ENCODE assay signal across 1 cellular context in the genomic region with DNA sequence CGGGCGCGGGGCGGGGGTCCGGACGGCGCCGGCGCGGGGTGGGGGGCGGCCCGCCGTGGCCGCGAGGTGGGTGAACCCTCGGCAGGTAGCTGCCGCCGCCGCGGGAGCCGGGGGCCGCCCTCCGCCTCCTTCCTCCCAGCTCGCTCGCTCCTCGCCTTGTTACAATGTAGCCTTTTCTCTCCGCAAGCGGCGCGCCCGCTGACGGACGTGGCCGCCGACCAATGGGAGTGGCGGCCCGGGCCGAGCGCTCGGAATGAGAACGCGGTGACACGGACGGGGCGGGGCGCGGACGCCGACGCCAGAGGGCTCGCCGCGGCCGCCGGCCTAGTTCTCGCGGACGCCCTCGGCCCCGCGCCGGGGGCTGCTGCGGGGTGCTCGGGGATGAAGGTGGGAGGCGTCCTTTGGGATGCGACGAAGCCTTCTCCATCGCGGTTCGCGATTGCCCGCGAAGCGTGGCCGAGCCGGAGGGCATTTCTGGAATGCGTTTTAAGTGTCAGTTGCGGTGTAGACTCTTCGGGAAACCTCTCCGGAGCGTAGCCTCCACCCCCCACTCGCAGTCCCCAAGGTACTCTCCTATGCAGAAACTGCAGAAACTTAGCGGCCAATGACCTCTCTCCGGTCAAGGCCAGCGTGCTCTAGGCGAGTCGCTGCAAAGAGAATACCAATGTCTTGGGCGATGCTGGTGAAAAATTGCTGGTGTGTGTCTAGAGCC.
TF ChIP-seq lines count a peak whose summit lies in the region.

No MANE protein-coding gene starts in this region.

TF ChIP-seq in K562, 482 proteins besides CTCF, POLR2A, EP300 and RAD21 (continued from another document and continues in another):
- no peak for TF ChIP-seq ATF4 (CRISPR knock-in tag; IDR thresholded peaks at IDR 0.05)
- no peak for TF ChIP-seq LARP7 (IDR thresholded peaks at IDR 0.05)
- no peak for TF ChIP-seq BRF1 (IDR thresholded peaks at IDR 0.05; ENCODE audit: borderline replicate concordance, extremely low read depth, insufficient read length)
- TF ChIP-seq ZKSCAN1 (IDR thresholded peaks at IDR 0.05; ENCODE audit: low read depth, low read length): no peak
- no peak for TF ChIP-seq HOXB6 (CRISPR knock-in tag; IDR thresholded peaks at IDR 0.05; ENCODE audit: borderline replicate concordance)
- TF ChIP-seq, protein P1, sequence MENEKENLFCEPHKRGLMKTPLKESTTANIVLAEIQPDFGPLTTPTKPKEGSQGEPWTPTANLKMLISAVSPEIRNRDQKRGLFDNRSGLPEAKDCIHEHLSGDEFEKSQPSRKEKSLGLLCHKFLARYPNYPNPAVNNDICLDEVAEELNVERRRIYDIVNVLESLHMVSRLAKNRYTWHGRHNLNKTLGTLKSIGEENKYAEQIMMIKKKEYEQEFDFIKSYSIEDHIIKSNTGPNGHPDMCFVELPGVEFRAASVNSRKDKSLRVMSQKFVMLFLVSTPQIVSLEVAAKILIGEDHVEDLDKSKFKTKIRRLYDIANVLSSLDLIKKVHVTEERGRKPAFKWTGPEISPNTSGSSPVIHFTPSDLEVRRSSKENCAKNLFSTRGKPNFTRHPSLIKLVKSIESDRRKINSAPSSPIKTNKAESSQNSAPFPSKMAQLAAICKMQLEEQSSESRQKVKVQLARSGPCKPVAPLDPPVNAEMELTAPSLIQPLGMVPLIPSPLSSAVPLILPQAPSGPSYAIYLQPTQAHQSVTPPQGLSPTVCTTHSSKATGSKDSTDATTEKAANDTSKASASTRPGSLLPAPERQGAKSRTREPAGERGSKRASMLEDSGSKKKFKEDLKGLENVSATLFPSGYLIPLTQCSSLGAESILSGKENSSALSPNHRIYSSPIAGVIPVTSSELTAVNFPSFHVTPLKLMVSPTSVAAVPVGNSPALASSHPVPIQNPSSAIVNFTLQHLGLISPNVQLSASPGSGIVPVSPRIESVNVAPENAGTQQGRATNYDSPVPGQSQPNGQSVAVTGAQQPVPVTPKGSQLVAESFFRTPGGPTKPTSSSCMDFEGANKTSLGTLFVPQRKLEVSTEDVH (IDR thresholded peaks at IDR 0.05; ENCODE audit: low read depth, partially characterized antibody): no peak
- 0 out of 2 replicates have a peak, but pooled peaks have one; percentile 3 for TF ChIP-seq STAG1 (CRISPR knock-in tag; IDR thresholded peaks at IDR 0.05; ENCODE audit: borderline replicate concordance)
- TF ChIP-seq, protein P2, sequence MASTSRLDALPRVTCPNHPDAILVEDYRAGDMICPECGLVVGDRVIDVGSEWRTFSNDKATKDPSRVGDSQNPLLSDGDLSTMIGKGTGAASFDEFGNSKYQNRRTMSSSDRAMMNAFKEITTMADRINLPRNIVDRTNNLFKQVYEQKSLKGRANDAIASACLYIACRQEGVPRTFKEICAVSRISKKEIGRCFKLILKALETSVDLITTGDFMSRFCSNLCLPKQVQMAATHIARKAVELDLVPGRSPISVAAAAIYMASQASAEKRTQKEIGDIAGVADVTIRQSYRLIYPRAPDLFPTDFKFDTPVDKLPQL (IDR thresholded peaks at IDR 0.05; ENCODE audit: extremely low read depth, insufficient read length): no peak
- TF ChIP-seq BMI1 (IDR thresholded peaks at IDR 0.05; ENCODE audit: low read length): no peak
- TF ChIP-seq ZNF780A (CRISPR knock-in tag; IDR thresholded peaks at IDR 0.05): no peak
- TF ChIP-seq GTF2E2 (tag; IDR thresholded peaks at IDR 0.05): no peak
- TF ChIP-seq, protein P3, sequence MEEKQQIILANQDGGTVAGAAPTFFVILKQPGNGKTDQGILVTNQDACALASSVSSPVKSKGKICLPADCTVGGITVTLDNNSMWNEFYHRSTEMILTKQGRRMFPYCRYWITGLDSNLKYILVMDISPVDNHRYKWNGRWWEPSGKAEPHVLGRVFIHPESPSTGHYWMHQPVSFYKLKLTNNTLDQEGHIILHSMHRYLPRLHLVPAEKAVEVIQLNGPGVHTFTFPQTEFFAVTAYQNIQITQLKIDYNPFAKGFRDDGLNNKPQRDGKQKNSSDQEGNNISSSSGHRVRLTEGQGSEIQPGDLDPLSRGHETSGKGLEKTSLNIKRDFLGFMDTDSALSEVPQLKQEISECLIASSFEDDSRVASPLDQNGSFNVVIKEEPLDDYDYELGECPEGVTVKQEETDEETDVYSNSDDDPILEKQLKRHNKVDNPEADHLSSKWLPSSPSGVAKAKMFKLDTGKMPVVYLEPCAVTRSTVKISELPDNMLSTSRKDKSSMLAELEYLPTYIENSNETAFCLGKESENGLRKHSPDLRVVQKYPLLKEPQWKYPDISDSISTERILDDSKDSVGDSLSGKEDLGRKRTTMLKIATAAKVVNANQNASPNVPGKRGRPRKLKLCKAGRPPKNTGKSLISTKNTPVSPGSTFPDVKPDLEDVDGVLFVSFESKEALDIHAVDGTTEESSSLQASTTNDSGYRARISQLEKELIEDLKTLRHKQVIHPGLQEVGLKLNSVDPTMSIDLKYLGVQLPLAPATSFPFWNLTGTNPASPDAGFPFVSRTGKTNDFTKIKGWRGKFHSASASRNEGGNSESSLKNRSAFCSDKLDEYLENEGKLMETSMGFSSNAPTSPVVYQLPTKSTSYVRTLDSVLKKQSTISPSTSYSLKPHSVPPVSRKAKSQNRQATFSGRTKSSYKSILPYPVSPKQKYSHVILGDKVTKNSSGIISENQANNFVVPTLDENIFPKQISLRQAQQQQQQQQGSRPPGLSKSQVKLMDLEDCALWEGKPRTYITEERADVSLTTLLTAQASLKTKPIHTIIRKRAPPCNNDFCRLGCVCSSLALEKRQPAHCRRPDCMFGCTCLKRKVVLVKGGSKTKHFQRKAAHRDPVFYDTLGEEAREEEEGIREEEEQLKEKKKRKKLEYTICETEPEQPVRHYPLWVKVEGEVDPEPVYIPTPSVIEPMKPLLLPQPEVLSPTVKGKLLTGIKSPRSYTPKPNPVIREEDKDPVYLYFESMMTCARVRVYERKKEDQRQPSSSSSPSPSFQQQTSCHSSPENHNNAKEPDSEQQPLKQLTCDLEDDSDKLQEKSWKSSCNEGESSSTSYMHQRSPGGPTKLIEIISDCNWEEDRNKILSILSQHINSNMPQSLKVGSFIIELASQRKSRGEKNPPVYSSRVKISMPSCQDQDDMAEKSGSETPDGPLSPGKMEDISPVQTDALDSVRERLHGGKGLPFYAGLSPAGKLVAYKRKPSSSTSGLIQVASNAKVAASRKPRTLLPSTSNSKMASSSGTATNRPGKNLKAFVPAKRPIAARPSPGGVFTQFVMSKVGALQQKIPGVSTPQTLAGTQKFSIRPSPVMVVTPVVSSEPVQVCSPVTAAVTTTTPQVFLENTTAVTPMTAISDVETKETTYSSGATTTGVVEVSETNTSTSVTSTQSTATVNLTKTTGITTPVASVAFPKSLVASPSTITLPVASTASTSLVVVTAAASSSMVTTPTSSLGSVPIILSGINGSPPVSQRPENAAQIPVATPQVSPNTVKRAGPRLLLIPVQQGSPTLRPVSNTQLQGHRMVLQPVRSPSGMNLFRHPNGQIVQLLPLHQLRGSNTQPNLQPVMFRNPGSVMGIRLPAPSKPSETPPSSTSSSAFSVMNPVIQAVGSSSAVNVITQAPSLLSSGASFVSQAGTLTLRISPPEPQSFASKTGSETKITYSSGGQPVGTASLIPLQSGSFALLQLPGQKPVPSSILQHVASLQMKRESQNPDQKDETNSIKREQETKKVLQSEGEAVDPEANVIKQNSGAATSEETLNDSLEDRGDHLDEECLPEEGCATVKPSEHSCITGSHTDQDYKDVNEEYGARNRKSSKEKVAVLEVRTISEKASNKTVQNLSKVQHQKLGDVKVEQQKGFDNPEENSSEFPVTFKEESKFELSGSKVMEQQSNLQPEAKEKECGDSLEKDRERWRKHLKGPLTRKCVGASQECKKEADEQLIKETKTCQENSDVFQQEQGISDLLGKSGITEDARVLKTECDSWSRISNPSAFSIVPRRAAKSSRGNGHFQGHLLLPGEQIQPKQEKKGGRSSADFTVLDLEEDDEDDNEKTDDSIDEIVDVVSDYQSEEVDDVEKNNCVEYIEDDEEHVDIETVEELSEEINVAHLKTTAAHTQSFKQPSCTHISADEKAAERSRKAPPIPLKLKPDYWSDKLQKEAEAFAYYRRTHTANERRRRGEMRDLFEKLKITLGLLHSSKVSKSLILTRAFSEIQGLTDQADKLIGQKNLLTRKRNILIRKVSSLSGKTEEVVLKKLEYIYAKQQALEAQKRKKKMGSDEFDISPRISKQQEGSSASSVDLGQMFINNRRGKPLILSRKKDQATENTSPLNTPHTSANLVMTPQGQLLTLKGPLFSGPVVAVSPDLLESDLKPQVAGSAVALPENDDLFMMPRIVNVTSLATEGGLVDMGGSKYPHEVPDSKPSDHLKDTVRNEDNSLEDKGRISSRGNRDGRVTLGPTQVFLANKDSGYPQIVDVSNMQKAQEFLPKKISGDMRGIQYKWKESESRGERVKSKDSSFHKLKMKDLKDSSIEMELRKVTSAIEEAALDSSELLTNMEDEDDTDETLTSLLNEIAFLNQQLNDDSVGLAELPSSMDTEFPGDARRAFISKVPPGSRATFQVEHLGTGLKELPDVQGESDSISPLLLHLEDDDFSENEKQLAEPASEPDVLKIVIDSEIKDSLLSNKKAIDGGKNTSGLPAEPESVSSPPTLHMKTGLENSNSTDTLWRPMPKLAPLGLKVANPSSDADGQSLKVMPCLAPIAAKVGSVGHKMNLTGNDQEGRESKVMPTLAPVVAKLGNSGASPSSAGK (IDR thresholded peaks at IDR 0.05): peak; percentile 39; the same call in 1 of the 2 replicates
- no peak for TF ChIP-seq RBM17 (IDR thresholded peaks at IDR 0.05; ENCODE audit: borderline replicate concordance, low read depth, low read length)
- no peak for TF ChIP-seq FOXA1 (IDR thresholded peaks at IDR 0.05; ENCODE audit: borderline replicate concordance)
- no peak for TF ChIP-seq ZNF609 (CRISPR knock-in tag; IDR thresholded peaks at IDR 0.05; ENCODE audit: borderline replicate concordance)
- peak; percentile 14; the same call in 1 of the 2 replicates for TF ChIP-seq GABPA (tag; conservative IDR thresholded peaks at IDR 0.05; ENCODE audit: low read depth)
- TF ChIP-seq, protein P4, sequence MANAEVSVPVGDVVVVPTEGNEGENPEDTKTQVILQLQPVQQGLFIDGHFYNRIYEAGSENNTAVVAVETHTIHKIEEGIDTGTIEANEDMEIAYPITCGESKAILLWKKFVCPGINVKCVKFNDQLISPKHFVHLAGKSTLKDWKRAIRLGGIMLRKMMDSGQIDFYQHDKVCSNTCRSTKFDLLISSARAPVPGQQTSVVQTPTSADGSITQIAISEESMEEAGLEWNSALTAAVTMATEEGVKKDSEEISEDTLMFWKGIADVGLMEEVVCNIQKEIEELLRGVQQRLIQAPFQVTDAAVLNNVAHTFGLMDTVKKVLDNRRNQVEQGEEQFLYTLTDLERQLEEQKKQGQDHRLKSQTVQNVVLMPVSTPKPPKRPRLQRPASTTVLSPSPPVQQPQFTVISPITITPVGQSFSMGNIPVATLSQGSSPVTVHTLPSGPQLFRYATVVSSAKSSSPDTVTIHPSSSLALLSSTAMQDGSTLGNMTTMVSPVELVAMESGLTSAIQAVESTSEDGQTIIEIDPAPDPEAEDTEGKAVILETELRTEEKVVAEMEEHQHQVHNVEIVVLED (CRISPR knock-in tag; IDR thresholded peaks at IDR 0.05): peak; percentile 90
- TF ChIP-seq SRSF3 (IDR thresholded peaks at IDR 0.05; ENCODE audit: insufficient read depth, low read length): no peak
- TF ChIP-seq BACH1 (tag; IDR thresholded peaks at IDR 0.05): no peak
- TF ChIP-seq ZBTB7A (IDR thresholded peaks at IDR 0.05; ENCODE audit: borderline replicate concordance, control insufficient read depth, low read depth, low read length): no peak
- peak; percentile 72; the same call in 1 of the 2 replicates for TF ChIP-seq ERF (CRISPR knock-in tag; IDR thresholded peaks at IDR 0.05)
- no peak for TF ChIP-seq NR2C1 (IDR thresholded peaks at IDR 0.05)
- no peak for TF ChIP-seq NR2C1 (tag; IDR thresholded peaks at IDR 0.05)
- TF ChIP-seq XRCC4 (IDR thresholded peaks at IDR 0.05; ENCODE audit: extremely low read depth, insufficient read depth, insufficient read length): no peak
- no peak for TF ChIP-seq IFI16 (CRISPR knock-in tag; IDR thresholded peaks at IDR 0.05)
- peak in 1 of 2 experiments; percentile 87; a peak in 2 of 4 replicates for TF ChIP-seq TEAD1 (CRISPR knock-in tag; IDR thresholded peaks at IDR 0.05)
- no peak for TF ChIP-seq PML (IDR thresholded peaks at IDR 0.05; ENCODE audit: low read length)
- TF ChIP-seq, protein P5, sequence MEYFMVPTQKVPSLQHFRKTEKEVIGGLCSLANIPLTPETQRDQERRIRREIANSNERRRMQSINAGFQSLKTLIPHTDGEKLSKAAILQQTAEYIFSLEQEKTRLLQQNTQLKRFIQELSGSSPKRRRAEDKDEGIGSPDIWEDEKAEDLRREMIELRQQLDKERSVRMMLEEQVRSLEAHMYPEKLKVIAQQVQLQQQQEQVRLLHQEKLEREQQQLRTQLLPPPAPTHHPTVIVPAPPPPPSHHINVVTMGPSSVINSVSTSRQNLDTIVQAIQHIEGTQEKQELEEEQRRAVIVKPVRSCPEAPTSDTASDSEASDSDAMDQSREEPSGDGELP (CRISPR knock-in tag; IDR thresholded peaks at IDR 0.05; ENCODE audit: borderline replicate concordance): no peak
- no peak for TF ChIP-seq U2AF2 (optimal IDR thresholded peaks at IDR 0.05; ENCODE audit: low read depth, low read length)
